ENCODE assay signal across 8 cellular contexts in genomic region chr4:56976283-56976877, GRCh38.
DNase-seq lines count a peak whose midpoint lies in the region; ATAC-seq lines count a peak whose summit lies in the region.

No MANE protein-coding gene starts in this region.

- peak overlapping the region; percentile 86 to 96 (median 91) for H3K9ac ChIP-seq in BLaER1 treated with 17β-estradiol and CSF1 and Interleukin-3, amounts not matched to agents 10 nM and 100 nM
- H3K9ac ChIP-seq in iPS-18a (ENCODE audit: low read length): peak overlapping the region; percentile 90

- no peaks in the 10 kb centered on the region for H3K27me3 Mint-ChIP-seq in activated naive CD8-positive, alpha-beta T cell
- no peaks in the 10 kb centered on the region for H3K27me3 Mint-ChIP-seq in stimulated activated naive CD8-positive, alpha-beta T cell treated with anti-CD3 and anti-CD28 coated beads, Interleukin-15, Interleukin-2, amounts not matched to agents 100 ng/mL and 50 ng/mL, for 24 hours

- peak overlapping the region; percentile 55 to 94 (median 89); a peak in 21 of 22 replicates for H3K27ac ChIP-seq in BLaER1 treated with 17β-estradiol and CSF1 and Interleukin-3, amounts not matched to agents 10 nM and 100 nM
- H3K27ac ChIP-seq in iPS-18a (ENCODE audit: low read length): no peak overlapping the region

- H3K4me3 ChIP-seq in BLaER1 treated with 17β-estradiol and CSF1 and Interleukin-3, amounts not matched to agents 10 nM and 100 nM: peak overlapping the region; percentile 82 to 99 (median 95)
- peak overlapping the region; percentile 97 for H3K4me3 ChIP-seq in iPS-18a (ENCODE audit: low read length)

- peaks cover 60% of the 10 kb centered on the region for H3K4me1 Mint-ChIP-seq in activated naive CD8-positive, alpha-beta T cell (ENCODE audit: low read depth)
- peaks cover 65% of the 10 kb centered on the region for H3K4me1 Mint-ChIP-seq in stimulated activated naive CD8-positive, alpha-beta T cell treated with anti-CD3 and anti-CD28 coated beads, Interleukin-15, Interleukin-2, amounts not matched to agents 100 ng/mL and 50 ng/mL, for 24 hours (ENCODE audit: low read depth)

- no peaks in the 10 kb centered on the region for H3K27me3 ChIP-seq in BLaER1 treated with 17β-estradiol and CSF1 and Interleukin-3, amounts not matched to agents 10 nM and 100 nM
- H3K27me3 ChIP-seq in iPS-18a (ENCODE audit: control insufficient read depth, insufficient read depth, low read length): no peaks in the 10 kb centered on the region

- no peak overlapping the region for H3K27ac Mint-ChIP-seq in activated naive CD8-positive, alpha-beta T cell
- peak overlapping the region; percentile 70 for H3K27ac Mint-ChIP-seq in stimulated activated naive CD8-positive, alpha-beta T cell treated with anti-CD3 and anti-CD28 coated beads, Interleukin-15, Interleukin-2, amounts not matched to agents 100 ng/mL and 50 ng/mL, for 24 hours

- H3K4me3 Mint-ChIP-seq in activated naive CD8-positive, alpha-beta T cell: peak overlapping the region; percentile 100
- H3K4me3 Mint-ChIP-seq in stimulated activated naive CD8-positive, alpha-beta T cell treated with anti-CD3 and anti-CD28 coated beads, Interleukin-15, Interleukin-2, amounts not matched to agents 100 ng/mL and 50 ng/mL, for 24 hours: peak overlapping the region; percentile 99

- peaks cover 34 to 78% (median 58%) of the 10 kb centered on the region in 11 experiments for H4K20me1 ChIP-seq in BLaER1 treated with 17β-estradiol and CSF1 and Interleukin-3, amounts not matched to agents 10 nM and 100 nM

- H3K4me1 ChIP-seq in BLaER1 treated with 17β-estradiol and CSF1 and Interleukin-3, amounts not matched to agents 10 nM and 100 nM: peaks cover 35 to 48% (median 38%) of the 10 kb centered on the region in 10 experiments
- no peaks in the 10 kb centered on the region for H3K4me1 ChIP-seq in iPS-18a (ENCODE audit: control insufficient read depth, low read depth, low read length)

- peaks cover 8% of the 10 kb centered on the region for H3K9me3 Mint-ChIP-seq in activated naive CD8-positive, alpha-beta T cell (ENCODE audit: low read depth)
- peaks cover 10% of the 10 kb centered on the region for H3K9me3 Mint-ChIP-seq in stimulated activated naive CD8-positive, alpha-beta T cell treated with anti-CD3 and anti-CD28 coated beads, Interleukin-15, Interleukin-2, amounts not matched to agents 100 ng/mL and 50 ng/mL, for 24 hours

- ATAC-seq in HG03196 (IDR thresholded peaks at IDR 0.05; ENCODE audit: unreplicated experiment) (peak; percentile 1), GM21526 (IDR thresholded peaks at IDR 0.05; ENCODE audit: low FRiP score, unreplicated experiment) (no peak)

- H3K4me2 ChIP-seq in BLaER1 treated with 17β-estradiol and CSF1 and Interleukin-3, amounts not matched to agents 10 nM and 100 nM: peak overlapping the region; percentile 87 to 100 (median 93)

- peaks cover 33 to 54% (median 48%) of the 10 kb centered on the region in 11 experiments for H3K36me3 ChIP-seq in BLaER1 treated with 17β-estradiol and CSF1 and Interleukin-3, amounts not matched to agents 10 nM and 100 nM
- peaks cover 22% of the 10 kb centered on the region for H3K36me3 ChIP-seq in iPS-18a (ENCODE audit: control insufficient read depth, low read depth, low read length)

- DNase-seq in NCI-H2081 treated with DMSO at 0.1 percent for 48 hours (lab: John Stamatoyannopoulos, UW): no peak
- no peak for DNase-seq in NCI-H446 (lab: John Stamatoyannopoulos, UW)

- peaks cover 26% of the 10 kb centered on the region for H3K36me3 Mint-ChIP-seq in activated naive CD8-positive, alpha-beta T cell
- peaks cover 60% of the 10 kb centered on the region for H3K36me3 Mint-ChIP-seq in stimulated activated naive CD8-positive, alpha-beta T cell treated with anti-CD3 and anti-CD28 coated beads, Interleukin-15, Interleukin-2, amounts not matched to agents 100 ng/mL and 50 ng/mL, for 24 hours (ENCODE audit: low read depth)

- H3K9me3 ChIP-seq in BLaER1 treated with 17β-estradiol and CSF1 and Interleukin-3, amounts not matched to agents 10 nM and 100 nM (replicated peaks in 1 of 11): peaks cover 9 to 21% (median 19%) of the 10 kb centered on the region in 11 experiments
- no peaks in the 10 kb centered on the region for H3K9me3 ChIP-seq in iPS-18a (ENCODE audit: control insufficient read depth, low read depth, low read length)
